In the genomic region with DNA sequence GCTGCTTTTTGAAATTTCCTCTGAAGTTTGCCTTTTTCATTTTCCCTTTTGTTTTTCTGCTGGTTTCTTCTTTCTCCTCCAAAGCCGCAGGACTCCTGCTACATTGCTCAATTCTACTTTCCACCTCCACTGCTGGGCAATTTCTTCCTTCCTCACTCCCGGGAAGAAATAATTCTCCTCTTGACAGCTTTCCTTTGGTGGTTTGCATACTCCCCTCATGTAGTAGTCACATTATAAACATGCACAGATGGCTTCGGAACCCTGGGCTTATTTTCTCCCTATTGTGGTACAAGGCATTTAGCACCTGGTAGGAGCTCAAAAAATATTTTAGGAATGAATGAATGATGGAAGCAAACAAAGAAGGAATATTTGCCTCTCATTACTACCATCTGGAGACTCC, we compare ENCODE assay signal across 21 cellular contexts.
"Had no signal": no experiment of that assay in that cellular context is flagged by ENCODE, and none has a peak within 500 bp of the region (broad histone marks: within the 10 kb centered on the region; RNA-seq: fewer than 3 reads in every experiment).

No MANE protein-coding gene starts in this region.

- H3K27me3 ChIP-seq: esophagus squamous epithelium, heart right ventricle, uterus had no signal

- H2AFZ ChIP-seq: parathyroid adenoma had no signal

- DNase-seq: activated T-cell treated with anti-CD3 and anti-CD28 coated beads, Interleukin-2, amount 50 U/mL, for 24 hours; cerebellar nuclear complex; endodermal cell; esophagus squamous epithelium; foreskin fibroblast; heart right ventricle; islet precursor cell; left cardiac atrium; nucleus accumbens; right cardiac atrium; stimulated activated CD4-positive, alpha-beta T cell treated with anti-CD3 and anti-CD28 coated beads, Interleukin-12 subunit alpha, Interleukin-12 subunit beta, amount 100 ng/mL, for 4 hours; stimulated activated naive CD8-positive, alpha-beta T cell treated with anti-CD3 and anti-CD28 coated beads, Interleukin-15, amount 100 ng/mL, for 72 hours; T-helper 9 cell; trophoblast cell; uterus had no signal

- H3K9ac ChIP-seq: parathyroid adenoma had no signal

- H3K79me2 ChIP-seq: parathyroid adenoma had no signal

- H3K4me1 ChIP-seq: esophagus squamous epithelium, parathyroid adenoma had no signal

- H3K4me3 ChIP-seq: coronary artery, esophagus squamous epithelium, heart right ventricle, uterus had no signal

- H3K36me3 ChIP-seq: esophagus squamous epithelium, heart right ventricle, uterus had no signal

- H3K27ac ChIP-seq: esophagus squamous epithelium, heart right ventricle, parathyroid adenoma had no signal

- ATAC-seq: activated naive CD4-positive, alpha-beta T cell treated with anti-CD3 and anti-CD28 coated beads, Interleukin-2, amount 50 U/mL, for 72 hours; activated T-helper 17 cell treated with anti-CD3 and anti-CD28 coated beads, Interleukin-2, amount 50 U/mL, for 72 hours; heart right ventricle; left cardiac atrium; right cardiac atrium; stimulated activated effector memory CD8-positive, alpha-beta T cell treated with anti-CD3 and anti-CD28 coated beads, Interleukin-12 subunit alpha, Interleukin-12 subunit beta, amount 100 ng/mL, for 72 hours; stimulated activated naive CD8-positive, alpha-beta T cell treated with anti-CD3 and anti-CD28 coated beads, Interleukin-15, amount 100 ng/mL, for 72 hours; WTC11 had no signal

- H3K9me3 ChIP-seq: esophagus squamous epithelium, uterus had no signal
